9 cellular contexts compared by ENCODE assay signal in genomic region chr2:23199115-23199918, GRCh38.
DNase-seq lines count a peak whose midpoint lies in the region; ATAC-seq and TF ChIP-seq lines count a peak whose summit lies in the region.
"Had no signal": no experiment of that assay in that cellular context is flagged by ENCODE, and none has a peak within 500 bp of the region (broad histone marks: within the 10 kb centered on the region; RNA-seq: fewer than 3 reads in every experiment).

No MANE protein-coding gene starts in this region.

- TF ChIP-seq CTCF in retinal pigment epithelial cell (conservative IDR thresholded peaks at IDR 0.05; ENCODE audit: low read depth, low read length) = peak; percentile 64

- H3K9me3 Mint-ChIP-seq in activated CD4-positive, alpha-beta T cell treated with anti-CD3 and anti-CD28 coated beads, Interleukin-2, amount 10 ng/mL, durations not matched to agents 7 days and 5 days = no peaks in the 10 kb centered on the region

- DNase-seq in activated CD4-positive, alpha-beta T cell treated with anti-CD3 and anti-CD28 coated beads, Interleukin-2, amount 10 ng/mL, durations not matched to agents 7 days and 5 days = peak; percentile 29
- no peak for DNase-seq in activated CD4-positive, alpha-beta T cell treated with anti-CD3 and anti-CD28 coated beads for 4 hours
- DNase-seq in LHCN-M2 (ENCODE audit: low read depth) (peak; percentile 23), astrocyte of the hippocampus (ENCODE audit: low read depth, low spot score) (peak; percentile 4), retinal pigment epithelial cell (ENCODE audit: low read depth) (no peak)
- DNase-seq: activated naive CD8-positive, alpha-beta T cell treated with anti-CD3 and anti-CD28 coated beads, Interleukin-2, amount 10 ng/mL, durations not matched to agents 7 days and 5 days had no signal

- H3K27me3 Mint-ChIP-seq in activated CD4-positive, alpha-beta T cell treated with anti-CD3 and anti-CD28 coated beads, Interleukin-2, amount 10 ng/mL, durations not matched to agents 7 days and 5 days = peaks cover 6% of the 10 kb centered on the region

- H3K4me3 ChIP-seq in retinal pigment epithelial cell (ENCODE audit: low read length) = no peak overlapping the region

- H3K36me3 Mint-ChIP-seq in activated CD4-positive, alpha-beta T cell treated with anti-CD3 and anti-CD28 coated beads, Interleukin-2, amount 10 ng/mL, durations not matched to agents 7 days and 5 days (ENCODE audit: low read depth) = no peaks in the 10 kb centered on the region
- H3K36me3 Mint-ChIP-seq: activated naive CD8-positive, alpha-beta T cell treated with anti-CD3 and anti-CD28 coated beads, Interleukin-2, amount 10 ng/mL, durations not matched to agents 7 days and 5 days had no signal

- CTCF ChIA-PET in activated CD4-positive, alpha-beta T cell treated with anti-CD3 and anti-CD28 coated beads, Interleukin-2, amount 10 ng/mL, durations not matched to agents 7 days and 5 days (lab: Charles Lee) = no interaction called here

- no peaks in the 10 kb centered on the region for H3K4me1 Mint-ChIP-seq in activated CD4-positive, alpha-beta T cell treated with anti-CD3 and anti-CD28 coated beads, Interleukin-2, amount 10 ng/mL, durations not matched to agents 7 days and 5 days
- H3K4me1 Mint-ChIP-seq: activated naive CD8-positive, alpha-beta T cell treated with anti-CD3 and anti-CD28 coated beads, Interleukin-2, amount 10 ng/mL, durations not matched to agents 7 days and 5 days had no signal

- ATAC-seq in HG02970 (IDR thresholded peaks at IDR 0.05; ENCODE audit: low FRiP score, unreplicated experiment) = no peak
- ATAC-seq in HG03378 (IDR thresholded peaks at IDR 0.05; ENCODE audit: unreplicated experiment) = no peak
- no peak for ATAC-seq in HG02642 (IDR thresholded peaks at IDR 0.05; ENCODE audit: poor library complexity, unreplicated experiment)

- H3K27ac Mint-ChIP-seq in activated CD4-positive, alpha-beta T cell treated with anti-CD3 and anti-CD28 coated beads, Interleukin-2, amount 10 ng/mL, durations not matched to agents 7 days and 5 days = no peak overlapping the region
- H3K27ac Mint-ChIP-seq: activated naive CD8-positive, alpha-beta T cell treated with anti-CD3 and anti-CD28 coated beads, Interleukin-2, amount 10 ng/mL, durations not matched to agents 7 days and 5 days had no signal

- H3K4me3 Mint-ChIP-seq in activated CD4-positive, alpha-beta T cell treated with anti-CD3 and anti-CD28 coated beads, Interleukin-2, amount 10 ng/mL, durations not matched to agents 7 days and 5 days = no peak overlapping the region
- H3K4me3 Mint-ChIP-seq: activated naive CD8-positive, alpha-beta T cell treated with anti-CD3 and anti-CD28 coated beads, Interleukin-2, amount 10 ng/mL, durations not matched to agents 7 days and 5 days had no signal

- POLR2A ChIA-PET in activated CD4-positive, alpha-beta T cell treated with anti-CD3 and anti-CD28 coated beads, Interleukin-2, amount 10 ng/mL, durations not matched to agents 7 days and 5 days (lab: Charles Lee) = no interaction called here

Comparison
In these comparisons a context has a peak if more than half of its experiments do, and no peak if none do; other contexts are left out.
1. DNase-seq: peak in activated CD4-positive, alpha-beta T cell treated with anti-CD3 and anti-CD28 coated beads, Interleukin-2, amount 10 ng/mL, durations not matched to agents 7 days and 5 days (single experiment), LHCN-M2 (single experiment) and astrocyte of the hippocampus (single experiment); none in activated CD4-positive, alpha-beta T cell treated with anti-CD3 and anti-CD28 coated beads for 4 hours (0 of 2) and retinal pigment epithelial cell (single experiment).